8 cellular contexts compared by ENCODE assay signal in the genomic region with DNA sequence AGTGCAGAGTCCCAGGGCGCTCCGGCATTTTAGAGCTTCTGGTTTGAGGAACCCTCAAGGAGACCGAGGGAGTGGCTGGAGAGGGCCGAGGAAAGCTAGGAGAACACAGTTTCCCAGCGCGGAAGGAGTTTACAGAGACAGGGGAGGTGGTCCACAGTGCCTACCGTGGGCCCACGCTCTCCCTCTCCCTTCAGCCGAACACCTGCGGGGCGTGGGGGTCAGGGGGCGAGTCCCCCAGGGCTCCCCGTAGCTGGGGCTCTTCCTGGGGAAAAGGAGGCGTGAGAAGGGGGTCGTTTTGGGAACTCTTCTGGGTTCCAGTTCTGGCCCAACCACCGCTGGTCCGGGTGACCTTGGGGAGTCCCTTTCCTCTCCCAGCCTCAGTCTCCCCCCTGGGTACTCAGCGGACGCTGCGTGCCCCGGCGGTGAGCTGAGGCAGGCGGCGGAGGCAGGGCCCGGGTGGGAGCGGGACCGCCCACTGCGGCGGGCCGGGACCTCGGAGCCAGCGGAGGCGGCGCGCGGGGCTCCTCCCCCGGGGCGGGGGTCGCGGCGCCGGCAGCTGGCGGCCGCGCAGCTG. TPM values are rescaled to one million over a fixed set of nuclear protein-coding genes. Genes with fewer than 3 reads are reported as not detected.
DNase-seq lines count a peak whose midpoint lies in the region; ATAC-seq and TF ChIP-seq lines count a peak whose summit lies in the region.

No MANE protein-coding gene starts in this region.

- H3K9me3 ChIP-seq in transverse colon, result no peaks in the 10 kb centered on the region
- no peaks in the 10 kb centered on the region for H3K9me3 ChIP-seq in gastroesophageal sphincter

- no peak for ATAC-seq in memory B cell (ENCODE audit: low read depth)
- ATAC-seq in gastroesophageal sphincter, result no peak
- no peak for ATAC-seq in GM18520 (IDR thresholded peaks at IDR 0.05; ENCODE audit: unreplicated experiment)

- WGBS in transverse colon (ENCODE audit: low coverage in 1 of 2), 2 donors, result 21% methylated on average over 25 of the region's 45 CpGs; no CpG with 5 or more reads in 1 of the 2 donors
- WGBS in gastroesophageal sphincter (ENCODE audit: low coverage in 1 of 2), 2 donors, result 36 to 50% methylated on average over 2 to 9 of the region's 45 CpGs

- TF ChIP-seq CTCF in transverse colon (IDR thresholded peaks at IDR 0.05) (no peak), gastroesophageal sphincter (IDR thresholded peaks at IDR 0.05) (no peak)

- in situ Hi-C loops in transverse colon (cut with MboI; ENCODE audit: low pct_ligation_motif_present in 1 of 4, low pct_unique_long_range_greater_than_20kb in 1 of 4, low sequenced_read_pairs in 3 of 4), result loop anchor here in 1 of 4 donors (25.0 kb wide), 2 partner anchors 112 to 113 kb away; a partner anchor contains a TSS

- H3K27me3 ChIP-seq in transverse colon, result peaks cover 66% of the 10 kb centered on the region
- peaks cover 59% of the 10 kb centered on the region for H3K27me3 ChIP-seq in gastroesophageal sphincter

- H3K4me3 Mint-ChIP-seq in activated T-cell treated with anti-CD3 and anti-CD28 coated beads, Interleukin-2, amount 50 U/mL, for 24 hours, result peak overlapping the region; percentile 50
- peak overlapping the region; percentile 88 for H3K4me3 Mint-ChIP-seq in activated naive CD8-positive, alpha-beta T cell
- peak overlapping the region; percentile 87 for H3K4me3 Mint-ChIP-seq in memory B cell

- H3K27ac Mint-ChIP-seq in activated T-cell treated with anti-CD3 and anti-CD28 coated beads, Interleukin-2, amount 50 U/mL, for 24 hours, result no peak overlapping the region
- peak overlapping the region; percentile 8 for H3K27ac Mint-ChIP-seq in activated naive CD8-positive, alpha-beta T cell
- no peak overlapping the region for H3K27ac Mint-ChIP-seq in memory B cell

- H3K9me3 Mint-ChIP-seq in activated T-cell treated with anti-CD3 and anti-CD28 coated beads, Interleukin-2, amount 50 U/mL, for 24 hours, result no peaks in the 10 kb centered on the region
- H3K9me3 Mint-ChIP-seq in activated naive CD8-positive, alpha-beta T cell (ENCODE audit: low read depth), result no peaks in the 10 kb centered on the region
- no peaks in the 10 kb centered on the region for H3K9me3 Mint-ChIP-seq in memory B cell

- TF ChIP-seq POLR2A in transverse colon (IDR thresholded peaks at IDR 0.05) (no peak), gastroesophageal sphincter (IDR thresholded peaks at IDR 0.05) (no peak)

- no peaks in the 10 kb centered on the region for H3K36me3 ChIP-seq in transverse colon
- H3K36me3 ChIP-seq in gastroesophageal sphincter, result no peaks in the 10 kb centered on the region

- no peak for DNase-seq in activated T-cell treated with anti-CD3 and anti-CD28 coated beads, Interleukin-2, amount 50 U/mL, for 24 hours
- no peak for DNase-seq in activated T-cell treated with anti-CD3 and anti-CD28 coated beads for 4 hours
- no peak for DNase-seq in memory B cell (ENCODE audit: low spot score in 2 of 2)
- DNase-seq in transverse colon, result no peak
- no peak for DNase-seq in NCI-H2227 (lab: John Stamatoyannopoulos, UW; ENCODE audit: unreplicated experiment)

- intact Hi-C loops in transverse colon (cut with DNase I; ENCODE audit: low total_unique reads), result no loop called here

- H3K36me3 Mint-ChIP-seq in activated T-cell treated with anti-CD3 and anti-CD28 coated beads, Interleukin-2, amount 50 U/mL, for 24 hours (ENCODE audit: low read depth), result no peaks in the 10 kb centered on the region
- H3K36me3 Mint-ChIP-seq in activated naive CD8-positive, alpha-beta T cell, result no peaks in the 10 kb centered on the region
- no peaks in the 10 kb centered on the region for H3K36me3 Mint-ChIP-seq in memory B cell

- TF ChIP-seq EP300 in transverse colon (IDR thresholded peaks at IDR 0.05; ENCODE audit: low read depth) (no peak), gastroesophageal sphincter (IDR thresholded peaks at IDR 0.05) (no peak)

- H3K27ac ChIP-seq in transverse colon (no peak overlapping the region), gastroesophageal sphincter (no peak overlapping the region)

- peaks cover 11% of the 10 kb centered on the region for H3K4me1 Mint-ChIP-seq in activated T-cell treated with anti-CD3 and anti-CD28 coated beads, Interleukin-2, amount 50 U/mL, for 24 hours (ENCODE audit: low read depth)
- peaks cover 13% of the 10 kb centered on the region for H3K4me1 Mint-ChIP-seq in activated naive CD8-positive, alpha-beta T cell (ENCODE audit: low read depth)
- peaks cover 9% of the 10 kb centered on the region for H3K4me1 Mint-ChIP-seq in memory B cell

- peaks cover 0 to 11% (median 9%) of the 10 kb centered on the region in 4 donors for H3K4me1 ChIP-seq in transverse colon
- peaks cover 0 to 18% (median 7%) of the 10 kb centered on the region in 3 donors for H3K4me1 ChIP-seq in gastroesophageal sphincter

- H3K27me3 Mint-ChIP-seq in activated T-cell treated with anti-CD3 and anti-CD28 coated beads, Interleukin-2, amount 50 U/mL, for 24 hours, result peaks cover 76% of the 10 kb centered on the region
- peaks cover 57% of the 10 kb centered on the region for H3K27me3 Mint-ChIP-seq in activated naive CD8-positive, alpha-beta T cell
- H3K27me3 Mint-ChIP-seq in memory B cell, result peaks cover 34% of the 10 kb centered on the region

- H3K4me3 ChIP-seq in transverse colon, result peak overlapping the region in 3 of 4 donors; percentile 29 to 65 (median 51)
- peak overlapping the region in 1 of 2 donors; percentile 63 for H3K4me3 ChIP-seq in gastroesophageal sphincter

RNA-seq across cellular contexts. Expression of a gene that starts 0.4 kb away (rescaled TPM):
- total RNA-seq in transverse colon (1 to 10 TPM in 1 of 4 donors, under 1 TPM in 2, not detected in 1; 0.27 to 4.6 (median 0.64) TPM), gastroesophageal sphincter (under 1 TPM in 1 of 4 donors, not detected in 3; 0.27 TPM)

RNA-seq across cellular contexts. Expression of a gene that starts 58.0 kb away (rescaled TPM):
- total RNA-seq in transverse colon (10 to 100 TPM; 14.3 to 70.3 (median 63.1) TPM), gastroesophageal sphincter (10 to 100 TPM; 46.8 to 85.6 (median 82.5) TPM)
